ENCODE assay signal across 7 cellular contexts in the genomic region with DNA sequence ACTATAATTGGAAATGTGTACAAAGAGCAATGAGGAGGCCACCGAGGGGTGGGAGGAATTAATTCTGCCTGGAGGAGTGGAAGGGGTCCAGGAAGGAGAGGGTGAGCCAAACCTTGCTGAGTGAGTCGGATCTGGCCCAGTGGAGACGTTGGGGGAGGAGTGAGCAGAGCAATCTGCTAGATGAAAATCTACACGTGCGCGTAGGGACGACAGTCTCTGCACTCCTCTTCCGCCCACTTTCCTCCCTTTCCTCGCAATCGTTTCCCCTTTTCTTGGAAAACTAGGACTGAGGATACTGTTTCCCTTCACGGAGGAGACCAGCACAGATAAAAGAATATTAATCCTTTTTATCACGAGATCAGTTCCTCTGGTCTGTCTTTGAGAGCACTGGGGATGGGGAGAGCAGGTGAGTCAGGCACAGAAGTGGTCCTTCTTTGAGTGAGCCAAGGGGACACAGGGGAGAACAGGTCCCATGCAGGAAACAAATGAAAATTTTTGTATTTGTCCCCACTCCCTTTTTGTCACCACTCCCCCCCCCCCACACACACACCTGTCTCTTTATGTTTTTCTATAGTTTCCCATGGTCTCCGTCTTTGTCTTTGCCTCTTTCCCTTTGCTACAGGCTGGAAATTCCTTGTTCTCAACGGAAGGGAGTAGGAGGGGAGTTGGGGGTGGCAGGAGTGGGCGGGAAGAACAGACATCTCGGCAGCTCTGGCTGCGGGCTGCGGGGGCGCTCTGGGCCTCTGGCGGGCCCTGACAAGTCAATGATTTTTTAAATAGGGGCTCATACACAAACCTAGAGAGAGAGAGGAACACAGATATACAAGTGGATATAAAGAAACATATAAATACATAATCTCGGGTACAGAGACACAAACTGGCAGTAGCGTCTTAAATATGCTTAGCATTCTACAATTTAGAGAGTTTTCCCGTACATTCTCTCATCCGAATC. TPM values are rescaled to one million over a fixed set of nuclear protein-coding genes. Genes with fewer than 3 reads are reported as not detected.
A peak's percentile ranks its signal among the peaks of the same experiment; 100 is the strongest.
DNase-seq lines count a peak whose midpoint lies in the region; ATAC-seq and TF ChIP-seq lines count a peak whose summit lies in the region.

No MANE protein-coding gene starts in this region.

- no peaks in the 10 kb centered on the region for H3K9me3 ChIP-seq in MM.1S (replicated peaks; ENCODE audit: insufficient read depth, low read length)
- no peaks in the 10 kb centered on the region for H3K9me3 ChIP-seq in ectodermal cell (ENCODE audit: control insufficient read depth, low read length)

- H4K5ac ChIP-seq in mesendoderm (ENCODE audit: low read length), result no peak overlapping the region

- peak overlapping the region; percentile 97 for H3K27ac Mint-ChIP-seq in activated CD4-positive, alpha-beta T cell treated with anti-CD3 and anti-CD28 coated beads for 36 hours

- peak; percentile 33 for TF ChIP-seq CTCF in GM10248 (IDR thresholded peaks at IDR 0.05; ENCODE audit: control extremely low read depth, extremely low read depth, low read depth, missing control alignments)
- peak; percentile 53 for TF ChIP-seq CTCF in MM.1S (IDR thresholded peaks at IDR 0.05; ENCODE audit: low read length)

- H3K27ac ChIP-seq in MM.1S (ENCODE audit: low read length) (peak overlapping the region; percentile 88), ectodermal cell (ENCODE audit: insufficient read depth, low read depth, low read length, poor library complexity, severe bottlenecking) (peak overlapping the region; percentile 97), mesendoderm (ENCODE audit: low read depth, low read length) (peak overlapping the region; percentile 97)

- H3K4me1 Mint-ChIP-seq in activated CD4-positive, alpha-beta T cell treated with anti-CD3 and anti-CD28 coated beads for 36 hours, result peaks cover 44% of the 10 kb centered on the region

- peak overlapping the region; percentile 67 for H3K23ac ChIP-seq in mesendoderm (ENCODE audit: low read length)

- H2AFZ ChIP-seq in MM.1S (ENCODE audit: low read length), result peak overlapping the region; percentile 80

- H3K9me2 ChIP-seq in MM.1S (replicated peaks; ENCODE audit: insufficient read depth, low read length), result no peaks in the 10 kb centered on the region

- peak overlapping the region; percentile 93 for H3K4me3 Mint-ChIP-seq in activated CD4-positive, alpha-beta T cell treated with anti-CD3 and anti-CD28 coated beads for 36 hours

- H3K4me1 ChIP-seq in MM.1S (ENCODE audit: low read length) (peaks cover 6% of the 10 kb centered on the region; the same call in 1 of the 2 replicates), ectodermal cell (ENCODE audit: control insufficient read depth, insufficient read depth, low read length) (peaks cover 10% of the 10 kb centered on the region), mesendoderm (ENCODE audit: control insufficient read depth, low read depth, low read length) (peaks cover 4% of the 10 kb centered on the region)

- no peak overlapping the region for H2AK5ac ChIP-seq in mesendoderm (ENCODE audit: low read length)

- no peak overlapping the region for H4K8ac ChIP-seq in mesendoderm (ENCODE audit: low read depth, low read length)

- peaks cover 19% of the 10 kb centered on the region for H3F3A ChIP-seq in MM.1S (ENCODE audit: insufficient read depth, low read length)

- POLR2A ChIA-PET in GM10248 (lab: Yijun Ruan, JAX), result interaction anchor here (1.0 to 2.1 kb wide), 2 partner anchors 7 to 26 kb away, joined by 3 to 15 read pairs; a partner anchor contains a TSS
- POLR2A ChIA-PET in activated CD4-positive, alpha-beta T cell treated with anti-CD3 and anti-CD28 coated beads for 36 hours (lab: Charles Lee), result interaction anchor here (1.9 kb wide), 1 partner anchor 7 kb away, joined by 10 read pairs; a partner anchor contains a TSS

- peak overlapping the region; percentile 23 for H2BK5ac ChIP-seq in mesendoderm (ENCODE audit: low read length)

- peak overlapping the region; percentile 98 for H3K4me2 ChIP-seq in MM.1S (ENCODE audit: low read depth, low read length)
- peak overlapping the region; percentile 85 for H3K4me2 ChIP-seq in mesendoderm (ENCODE audit: low read length)

- CTCF ChIA-PET in GM10248 (lab: Yijun Ruan, JAX), result interaction anchor here (1.9 to 16.3 kb wide), 4 partner anchors 16 to 25 kb away, joined by 8 to 213 read pairs (median 30); a partner anchor contains a TSS
- CTCF ChIA-PET in activated CD4-positive, alpha-beta T cell treated with anti-CD3 and anti-CD28 coated beads for 36 hours (lab: Charles Lee), result interaction anchor here (2.4 to 24.0 kb wide), 2 partner anchors 14 to 26 kb away, joined by 6 to 411 read pairs; a partner anchor contains a TSS

- H3K79me2 ChIP-seq in MM.1S (ENCODE audit: low read length) (no peaks in the 10 kb centered on the region), mesendoderm (ENCODE audit: control insufficient read depth, insufficient read depth, low read length) (peaks cover 8% of the 10 kb centered on the region)

- peak overlapping the region; percentile 47 for H2BK15ac ChIP-seq in mesendoderm (replicated peaks; ENCODE audit: low read depth)

- H3K79me1 ChIP-seq in mesendoderm (ENCODE audit: low read length), result peaks cover 6% of the 10 kb centered on the region

- 16% methylated on average over 23 to 24 of the region's 24 CpGs for WGBS in ectodermal cell, 2 experiments
- WGBS in mesendoderm (ENCODE audit: extremely low coverage, insufficient coverage, low lambda C conversion rate), result no CpG with 5 or more reads among the region's 24 CpGs

- H3K4me3 ChIP-seq in MM.1S (ENCODE audit: low read length) (peak overlapping the region; percentile 81), ectodermal cell (ENCODE audit: insufficient read depth, low read depth, low read length) (peak overlapping the region; percentile 60), mesendoderm (ENCODE audit: low read length) (peak overlapping the region; percentile 52)

- peak overlapping the region; percentile 92 for H3K56ac ChIP-seq in mesendoderm (ENCODE audit: low read length)

- DNase-seq in GM10248 (ENCODE audit: extremely low spot score) (peak; percentile 42), MM.1S (peak; percentile 53), mesendoderm (peak; percentile 89)
- peak; percentile 74 for DNase-seq in activated CD4-positive, alpha-beta T cell treated with anti-CD3 and anti-CD28 coated beads for 36 hours
- peak; percentile 15 to 70 (median 38) for DNase-seq in stimulated activated naive CD4-positive, alpha-beta T cell (lab: John Stamatoyannopoulos, UW)

- peak overlapping the region; percentile 89 for H3K9ac ChIP-seq in MM.1S (ENCODE audit: low read length)
- peak overlapping the region; percentile 93 for H3K9ac ChIP-seq in mesendoderm (ENCODE audit: low read length)

- H3K4ac ChIP-seq in mesendoderm (ENCODE audit: low read depth, low read length), result peak overlapping the region; percentile 95

- no peak for ATAC-seq in activated CD4-positive, alpha-beta T cell treated with anti-CD3 and anti-CD28 coated beads for 36 hours
- ATAC-seq in GM21390 (IDR thresholded peaks at IDR 0.05; ENCODE audit: unreplicated experiment), result no peak

- peak overlapping the region; percentile 97 for H2BK120ac ChIP-seq in mesendoderm (ENCODE audit: low read depth, low read length)

- peak overlapping the region; percentile 95 for H3K18ac ChIP-seq in mesendoderm (ENCODE audit: low read length)

- no peaks in the 10 kb centered on the region for H3K27me3 ChIP-seq in MM.1S (replicated peaks; ENCODE audit: insufficient read depth, low read length)
- no peaks in the 10 kb centered on the region for H3K27me3 ChIP-seq in ectodermal cell (ENCODE audit: control insufficient read depth, insufficient read depth, low read length, poor library complexity, severe bottlenecking)
- H3K27me3 ChIP-seq in mesendoderm (ENCODE audit: insufficient read depth, low read length, poor library complexity), result no peaks in the 10 kb centered on the region

- H3K9me3 Mint-ChIP-seq in activated CD4-positive, alpha-beta T cell treated with anti-CD3 and anti-CD28 coated beads for 36 hours (ENCODE audit: low read depth), result no peaks in the 10 kb centered on the region

- intact Hi-C loops in activated CD4-positive, alpha-beta T cell treated with anti-CD3 and anti-CD28 coated beads for 36 hours (cut with DNase I, micrococcal nuclease), result loop anchor here (5.0 to 10.0 kb wide), 9 partner anchors 346 to 1151 kb away; a partner anchor contains a TSS

- no peaks in the 10 kb centered on the region for H3K36me3 ChIP-seq in MM.1S (replicated peaks; ENCODE audit: insufficient read depth, low read length)
- H3K36me3 ChIP-seq in ectodermal cell (ENCODE audit: control insufficient read depth, insufficient read depth, low read length), result no peaks in the 10 kb centered on the region
- H3K36me3 ChIP-seq in mesendoderm (ENCODE audit: control insufficient read depth, insufficient read depth, low read length), result no peaks in the 10 kb centered on the region

- H3K27me3 Mint-ChIP-seq in activated CD4-positive, alpha-beta T cell treated with anti-CD3 and anti-CD28 coated beads for 36 hours, result no peaks in the 10 kb centered on the region

- peaks cover 24% of the 10 kb centered on the region for H3K36me3 Mint-ChIP-seq in activated CD4-positive, alpha-beta T cell treated with anti-CD3 and anti-CD28 coated beads for 36 hours (ENCODE audit: low read depth)

- H4K20me1 ChIP-seq in MM.1S (ENCODE audit: insufficient read depth, low read length), result no peaks in the 10 kb centered on the region

RNA-seq across cellular contexts. Expression of a gene that starts 2.6 kb away (rescaled TPM):
- 10 to 100 TPM; 46.8 to 48.6 TPM for total RNA-seq in activated CD4-positive, alpha-beta T cell treated with anti-CD3 and anti-CD28 coated beads for 36 hours
- polyA plus RNA-seq in ectodermal cell (2013, experiment 1 of 4), result 40.2 TPM
- 37.0 TPM for polyA plus RNA-seq in ectodermal cell (2013, experiment 2 of 4)
- 30.3 TPM for polyA plus RNA-seq in ectodermal cell (2013, experiment 3 of 4)
- polyA plus RNA-seq in ectodermal cell (2013, experiment 4 of 4), result 35.0 TPM
- polyA plus RNA-seq in mesendoderm (2013, experiment 1 of 2), result 10.0 TPM
- polyA plus RNA-seq in mesendoderm (2013, experiment 2 of 2), result 9.5 TPM

RNA-seq across cellular contexts. Expression of a gene that starts 7.7 kb away (rescaled TPM):
- total RNA-seq in activated CD4-positive, alpha-beta T cell treated with anti-CD3 and anti-CD28 coated beads for 36 hours, result 10 to 100 TPM; 79.0 to 81.1 TPM
- 41.2 TPM for polyA plus RNA-seq in ectodermal cell (2013, experiment 1 of 4)
- 39.3 TPM for polyA plus RNA-seq in ectodermal cell (2013, experiment 2 of 4)
- 31.8 TPM for polyA plus RNA-seq in ectodermal cell (2013, experiment 3 of 4)
- 33.9 TPM for polyA plus RNA-seq in ectodermal cell (2013, experiment 4 of 4)
- polyA plus RNA-seq in mesendoderm (2013, experiment 1 of 2), result 14.8 TPM
- polyA plus RNA-seq in mesendoderm (2013, experiment 2 of 2), result 14.9 TPM

RNA-seq across cellular contexts. Expression of a gene that starts 24.9 kb away (rescaled TPM):
- 100 to 1,000 TPM; 250 to 288 TPM for total RNA-seq in activated CD4-positive, alpha-beta T cell treated with anti-CD3 and anti-CD28 coated beads for 36 hours
- polyA plus RNA-seq in ectodermal cell (2013, experiment 1 of 4), result 37.1 TPM
- 30.5 TPM for polyA plus RNA-seq in ectodermal cell (2013, experiment 2 of 4)
- polyA plus RNA-seq in ectodermal cell (2013, experiment 3 of 4), result 23.2 TPM
- 26.4 TPM for polyA plus RNA-seq in ectodermal cell (2013, experiment 4 of 4)
- 22.6 TPM for polyA plus RNA-seq in mesendoderm (2013, experiment 1 of 2)
- 22.2 TPM for polyA plus RNA-seq in mesendoderm (2013, experiment 2 of 2)

RNA-seq across cellular contexts. Expression of a gene that starts 36.3 kb away (rescaled TPM):
- total RNA-seq in activated CD4-positive, alpha-beta T cell treated with anti-CD3 and anti-CD28 coated beads for 36 hours, result 1 to 10 TPM; 2.4 to 2.6 TPM
- not detected for polyA plus RNA-seq in ectodermal cell (2013, experiment 1 of 4)
- polyA plus RNA-seq in ectodermal cell (2013, experiment 2 of 4), result 0.50 TPM
- polyA plus RNA-seq in ectodermal cell (2013, experiment 3 of 4), result not detected
- not detected for polyA plus RNA-seq in ectodermal cell (2013, experiment 4 of 4)
- 0.07 TPM for polyA plus RNA-seq in mesendoderm (2013, experiment 1 of 2)
- 0.07 TPM for polyA plus RNA-seq in mesendoderm (2013, experiment 2 of 2)

RNA-seq across cellular contexts. Expression of a gene that starts 42.0 kb away (rescaled TPM):
- 1 to 10 TPM; 1.8 to 2.7 TPM for total RNA-seq in activated CD4-positive, alpha-beta T cell treated with anti-CD3 and anti-CD28 coated beads for 36 hours
- polyA plus RNA-seq in ectodermal cell (2013, experiment 1 of 4), result 50.3 TPM
- polyA plus RNA-seq in ectodermal cell (2013, experiment 2 of 4), result 72.1 TPM
- polyA plus RNA-seq in ectodermal cell (2013, experiment 3 of 4), result 49.3 TPM
- 64.2 TPM for polyA plus RNA-seq in ectodermal cell (2013, experiment 4 of 4)
- 16.1 TPM for polyA plus RNA-seq in mesendoderm (2013, experiment 1 of 2)
- polyA plus RNA-seq in mesendoderm (2013, experiment 2 of 2), result 15.2 TPM

Comparison
In these comparisons a context has a peak if more than half of its experiments do, and no peak if none do; other contexts are left out.
1. DNase-seq: peak in every context shown above with its lines; median percentile 89 in mesendoderm; 74 in activated CD4-positive, alpha-beta T cell treated with anti-CD3 and anti-CD28 coated beads for 36 hours; 53 in MM.1S; 42 in GM10248; 38 in stimulated activated naive CD4-positive, alpha-beta T cell.